ENCODE assay signal across 14 cellular contexts in genomic region chr17:78486228-78486802, GRCh38.
DNase-seq lines count a peak whose midpoint lies in the region; ATAC-seq and TF ChIP-seq lines count a peak whose summit lies in the region.
"Had no signal": no experiment of that assay in that cellular context is flagged by ENCODE, and none has a peak within 500 bp of the region (broad histone marks: within the 10 kb centered on the region; RNA-seq: fewer than 3 reads in every experiment).

No MANE protein-coding gene starts in this region.

- intact Hi-C loops in sigmoid colon (cut with DNase I): no loop called here

- H3K36me3 ChIP-seq in gastroesophageal sphincter (no peaks in the 10 kb centered on the region), sigmoid colon (no peaks in the 10 kb centered on the region)
- H3K36me3 ChIP-seq: HAP-1 had no signal

- no peak for DNase-seq in activated naive CD4-positive, alpha-beta T cell treated with Interleukin-2 at 50 U/mL for 16 hours
- DNase-seq in endothelial cell (ENCODE audit: low spot score) (no peak), osteocyte (ENCODE audit: extremely low spot score, unreplicated experiment) (peak; percentile 84), sigmoid colon (no peak)
- DNase-seq: 8988T; CD4-positive, CD25-positive, alpha-beta regulatory T cell; DMS53; GF-D8; GOT3 had no signal

- H3K4me1 ChIP-seq in gastroesophageal sphincter (peaks cover 0 to 12% (median 0%) of the 10 kb centered on the region in 3 donors), sigmoid colon (peaks cover 0 to 10% (median 7%) of the 10 kb centered on the region in 4 donors)

- TF ChIP-seq POLR2A in gastroesophageal sphincter (IDR thresholded peaks at IDR 0.05) (no peak), sigmoid colon (IDR thresholded peaks at IDR 0.05) (no peak)

- ATAC-seq in gastroesophageal sphincter (no peak), HG02840 (IDR thresholded peaks at IDR 0.05; ENCODE audit: low FRiP score, unreplicated experiment) (no peak)

- WGBS in gastroesophageal sphincter (ENCODE audit: low coverage in 1 of 2), 2 donors: 83 to 93% methylated on average over 1 to 3 of the region's 24 CpGs
- WGBS in sigmoid colon, 2 donors: 89 to 95% methylated on average over 24 of the region's 24 CpGs

- peak overlapping the region; percentile 4 for H3K4me3 Mint-ChIP-seq in activated naive CD4-positive, alpha-beta T cell treated with anti-CD3 and anti-CD28 coated beads, Interleukin-2, amount 50 U/mL, for 24 hours
- H3K4me3 Mint-ChIP-seq in endothelial cell (ENCODE audit: unreplicated experiment): peak overlapping the region; percentile 9
- no peak overlapping the region for H3K4me3 Mint-ChIP-seq in osteocyte (ENCODE audit: unreplicated experiment)

- TF ChIP-seq CTCF in endothelial cell (IDR thresholded peaks at IDR 0.05; ENCODE audit: unreplicated experiment) (no peak), osteocyte (IDR thresholded peaks at IDR 0.05) (no peak), gastroesophageal sphincter (IDR thresholded peaks at IDR 0.05) (no peak), sigmoid colon (IDR thresholded peaks at IDR 0.05) (no peak)

- H3K27me3 Mint-ChIP-seq in activated naive CD4-positive, alpha-beta T cell treated with anti-CD3 and anti-CD28 coated beads, Interleukin-2, amount 50 U/mL, for 24 hours: peaks cover 4% of the 10 kb centered on the region
- H3K27me3 Mint-ChIP-seq in endothelial cell (ENCODE audit: unreplicated experiment) (peaks cover 9% of the 10 kb centered on the region), osteocyte (ENCODE audit: unreplicated experiment) (no peaks in the 10 kb centered on the region)

- no peaks in the 10 kb centered on the region for H3K36me3 Mint-ChIP-seq in activated naive CD4-positive, alpha-beta T cell treated with anti-CD3 and anti-CD28 coated beads, Interleukin-2, amount 50 U/mL, for 24 hours
- H3K36me3 Mint-ChIP-seq in endothelial cell (ENCODE audit: low read depth, unreplicated experiment): no peaks in the 10 kb centered on the region
- peaks cover 2% of the 10 kb centered on the region for H3K36me3 Mint-ChIP-seq in osteocyte (ENCODE audit: unreplicated experiment)
- H3K36me3 Mint-ChIP-seq: CD4-positive, CD25-positive, alpha-beta regulatory T cell had no signal

- H3K27ac ChIP-seq in gastroesophageal sphincter: no peak overlapping the region
- H3K27ac ChIP-seq in sigmoid colon: no peak overlapping the region
- H3K27ac ChIP-seq: BLaER1 treated with 17β-estradiol and CSF1 and Interleukin-3, amounts not matched to agents 10 nM and 100 nM had no signal

- TF ChIP-seq EP300 in gastroesophageal sphincter (IDR thresholded peaks at IDR 0.05) (no peak), sigmoid colon (IDR thresholded peaks at IDR 0.05) (no peak)

- H3K4me1 Mint-ChIP-seq in activated naive CD4-positive, alpha-beta T cell treated with anti-CD3 and anti-CD28 coated beads, Interleukin-2, amount 50 U/mL, for 24 hours: peaks cover 6% of the 10 kb centered on the region
- H3K4me1 Mint-ChIP-seq in endothelial cell (ENCODE audit: unreplicated experiment) (peaks cover 12% of the 10 kb centered on the region), osteocyte (ENCODE audit: unreplicated experiment) (peaks cover 5% of the 10 kb centered on the region)

- no peaks in the 10 kb centered on the region for H3K9me3 Mint-ChIP-seq in activated naive CD4-positive, alpha-beta T cell treated with anti-CD3 and anti-CD28 coated beads, Interleukin-2, amount 50 U/mL, for 24 hours
- H3K9me3 Mint-ChIP-seq in endothelial cell (ENCODE audit: unreplicated experiment) (no peaks in the 10 kb centered on the region), osteocyte (ENCODE audit: unreplicated experiment) (no peaks in the 10 kb centered on the region)

- H3K27me3 ChIP-seq in gastroesophageal sphincter: peaks cover 29% of the 10 kb centered on the region
- H3K27me3 ChIP-seq in sigmoid colon: peaks cover 4 to 33% (median 13%) of the 10 kb centered on the region in 3 donors
- H3K27me3 ChIP-seq: BLaER1 treated with 17β-estradiol and CSF1 and Interleukin-3, amounts not matched to agents 10 nM and 100 nM had no signal

- H3K9me3 ChIP-seq in gastroesophageal sphincter (no peaks in the 10 kb centered on the region), sigmoid colon (no peaks in the 10 kb centered on the region)
- H3K9me3 ChIP-seq: BLaER1 treated with 17β-estradiol and CSF1 and Interleukin-3, amounts not matched to agents 10 nM and 100 nM; HAP-1 had no signal

- H3K27ac Mint-ChIP-seq in activated naive CD4-positive, alpha-beta T cell treated with anti-CD3 and anti-CD28 coated beads, Interleukin-2, amount 50 U/mL, for 24 hours: no peak overlapping the region
- H3K27ac Mint-ChIP-seq in endothelial cell (ENCODE audit: unreplicated experiment) (no peak overlapping the region), osteocyte (ENCODE audit: unreplicated experiment) (no peak overlapping the region)

- H3K4me3 ChIP-seq in gastroesophageal sphincter (no peak overlapping the region), sigmoid colon (no peak overlapping the region)
- H3K4me3 ChIP-seq: HAP-1 had no signal
